26 cellular contexts compared by ENCODE assay signal in the genomic region with DNA sequence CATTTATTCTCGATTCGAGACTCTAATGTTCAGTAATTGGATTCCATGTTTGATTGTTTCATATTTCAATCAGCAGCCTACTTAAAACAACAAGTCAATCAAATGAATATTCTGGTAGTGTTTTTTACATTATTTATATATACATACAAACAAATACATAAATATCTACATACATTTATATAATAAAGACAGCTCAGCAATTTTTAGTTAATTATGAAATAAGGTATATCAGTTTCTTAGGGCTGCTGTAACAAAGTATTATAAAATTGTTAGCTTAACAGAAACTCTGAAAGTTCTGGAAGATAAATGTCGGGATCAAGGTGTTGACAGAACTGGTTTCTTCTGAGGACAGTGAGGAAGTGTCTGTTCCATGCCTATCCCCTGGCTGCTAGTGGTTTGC.
"Had no signal": no experiment of that assay in that cellular context is flagged by ENCODE, and none has a peak within 500 bp of the region (broad histone marks: within the 10 kb centered on the region; RNA-seq: fewer than 3 reads in every experiment).

No MANE protein-coding gene starts in this region.

- H3K9me3 Mint-ChIP-seq: endodermal cell, mesothelial cell of epicardium had no signal

- H3K27ac Mint-ChIP-seq: dendritic cell treated with granulocyte-macrophage colony-stimulating factor and Interleukin-4, amounts not matched to agents 40 ng/mL and 50 ng/mL, for 4 days; effector memory CD8-positive, alpha-beta T cell; endodermal cell; mesothelial cell of epicardium had no signal

- H3K27me3 Mint-ChIP-seq: dendritic cell treated with granulocyte-macrophage colony-stimulating factor and Interleukin-4, amounts not matched to agents 40 ng/mL and 50 ng/mL, for 4 days; effector memory CD8-positive, alpha-beta T cell had no signal

- H3K36me3 ChIP-seq: colonic mucosa, esophagus squamous epithelium, gastrocnemius medialis, heart right ventricle, left lung, lower lobe of right lung had no signal

- H3K4me1 ChIP-seq: colonic mucosa, esophagus squamous epithelium, gastrocnemius medialis, heart right ventricle, left lung, lower lobe of right lung had no signal

- ATAC-seq: effector memory CD8-positive, alpha-beta T cell; esophagus mucosa; gastrocnemius medialis; heart right ventricle; left cardiac atrium; left lung; left ventricle myocardium superior; lower lobe of right lung; mucosa of descending colon had no signal

- H3K9me3 ChIP-seq: colonic mucosa, esophagus squamous epithelium, gastrocnemius medialis, heart right ventricle, left lung, lower lobe of right lung, mucosa of descending colon had no signal

- DNase-seq: colonic mucosa; cortex of kidney; effector CD8-positive, alpha-beta T cell; effector memory CD8-positive, alpha-beta T cell; endodermal cell; erythroblast; esophagus squamous epithelium; foreskin fibroblast; foreskin melanocyte; gastrocnemius medialis; glutamatergic neuron; head of caudate nucleus; heart right ventricle; hippocampal formation; left cardiac atrium; left lung; left ventricle myocardium superior; lower lobe of right lung; mesenchymal stem cell; mucosa of descending colon had no signal

- H3K4me1 Mint-ChIP-seq: mesothelial cell of epicardium had no signal

- H3K36me3 Mint-ChIP-seq: mesothelial cell of epicardium had no signal

- H3K4me3 ChIP-seq: colonic mucosa, esophagus squamous epithelium, gastrocnemius medialis, heart right ventricle, left lung, lower lobe of right lung, mucosa of descending colon had no signal

- FAIRE-seq: endometrium, islet of Langerhans, keratinocyte had no signal

- H3K27me3 ChIP-seq: colonic mucosa, esophagus squamous epithelium, gastrocnemius medialis, heart right ventricle, left lung had no signal

- H3K27ac ChIP-seq: colonic mucosa, esophagus squamous epithelium, gastrocnemius medialis, heart right ventricle, left lung, lower lobe of right lung had no signal

- H3K4me3 Mint-ChIP-seq: dendritic cell treated with granulocyte-macrophage colony-stimulating factor and Interleukin-4, amounts not matched to agents 40 ng/mL and 50 ng/mL, for 4 days; effector memory CD8-positive, alpha-beta T cell; endodermal cell; mesothelial cell of epicardium had no signal
